ENCODE assay signal across 8 cellular contexts in the genomic region with DNA sequence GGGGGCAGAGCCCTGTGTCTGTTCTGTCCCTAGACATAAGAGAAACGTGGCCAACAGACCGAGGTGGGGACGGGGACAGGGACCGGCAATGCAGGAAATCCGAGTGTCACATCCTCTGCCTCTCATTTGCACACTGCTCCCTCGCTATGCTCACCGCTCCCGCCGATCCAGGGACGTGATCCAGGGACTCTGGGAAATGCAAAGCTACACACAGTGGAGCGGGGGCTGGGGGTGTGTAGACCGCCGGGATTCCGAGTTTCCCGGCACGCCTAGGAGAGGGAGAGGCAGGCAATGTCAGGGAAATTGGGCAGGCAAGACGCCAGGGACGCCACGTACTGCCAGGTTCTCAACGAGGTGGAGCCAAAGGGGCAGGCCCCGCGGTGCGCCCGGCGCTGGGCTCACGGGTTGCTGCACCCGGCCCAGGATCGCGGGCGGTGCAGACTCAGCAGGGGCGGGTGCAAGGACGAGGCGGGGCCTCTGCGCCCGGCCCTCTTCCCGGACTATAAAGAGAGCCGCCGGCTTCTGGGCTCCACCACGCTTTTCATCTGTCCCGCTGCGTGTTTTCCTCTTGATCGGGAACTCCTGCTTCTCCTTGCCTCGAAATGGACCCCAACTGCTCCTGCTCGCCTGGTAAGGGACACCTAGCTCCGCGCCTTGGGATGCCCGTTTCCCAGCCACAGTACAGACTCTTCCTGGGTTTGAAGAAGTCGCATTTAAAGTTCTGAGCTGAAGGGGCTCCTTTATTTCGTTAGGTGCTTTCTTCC. TPM values are rescaled to one million over a fixed set of nuclear protein-coding genes. Genes with fewer than 3 reads are reported as not detected.
A peak's percentile ranks its signal among the peaks of the same experiment; 100 is the strongest.
DNase-seq lines count a peak whose midpoint lies in the region; ATAC-seq and TF ChIP-seq lines count a peak whose summit lies in the region.

Gene MT1X, plus strand, starts transcription at position 532 of the 764 bp plus-strand sequence. Its CDS starts 71 bp downstream, at position 603.

- peak within 1 kb of the TSS; percentile 91 for H3K9ac ChIP-seq in mesendoderm (ENCODE audit: low read length)

- peaks cover 17% of the 10 kb centered on the region for H3K4me1 ChIP-seq in CD8-positive, alpha-beta memory T cell (ENCODE audit: insufficient read depth, low read length)
- H3K4me1 ChIP-seq in effector memory CD4-positive, alpha-beta T cell (ENCODE audit: control insufficient read depth, insufficient read depth, low read length, poor library complexity, severe bottlenecking), result peaks cover 8% of the 10 kb centered on the region
- H3K4me1 ChIP-seq in mesendoderm (ENCODE audit: control insufficient read depth, low read depth, low read length), result peaks cover 5% of the 10 kb centered on the region

- no peak within 1 kb of the TSS for H4K5ac ChIP-seq in mesendoderm (ENCODE audit: low read length)

- TF ChIP-seq CTCF in HL-60 (IDR thresholded peaks at IDR 0.05; ENCODE audit: insufficient read depth, low read length), result no peak

- ATAC-seq in GM19463 (IDR thresholded peaks at IDR 0.05; ENCODE audit: unreplicated experiment), result peak; percentile 99

- no peak within 1 kb of the TSS for H2BK15ac ChIP-seq in mesendoderm (replicated peaks; ENCODE audit: low read depth)

- no peaks in the 10 kb centered on the region for H3K79me2 ChIP-seq in mesendoderm (ENCODE audit: control insufficient read depth, insufficient read depth, low read length)

- H3K27me3 Mint-ChIP-seq in CD8-positive, alpha-beta memory T cell, result no peaks in the 10 kb centered on the region

- H2BK120ac ChIP-seq in mesendoderm (ENCODE audit: low read depth, low read length), result no peak within 1 kb of the TSS

- no peaks in the 10 kb centered on the region for H3K9me3 ChIP-seq in CD8-positive, alpha-beta memory T cell (ENCODE audit: low read length)
- H3K9me3 ChIP-seq in effector memory CD4-positive, alpha-beta T cell (ENCODE audit: control insufficient read depth, low read length), result no peaks in the 10 kb centered on the region

- H2AK5ac ChIP-seq in mesendoderm (ENCODE audit: low read length), result peak within 1 kb of the TSS; percentile 48

- H3K4me1 Mint-ChIP-seq in CD8-positive, alpha-beta memory T cell, result peaks cover 26 to 29% (median 27%) of the 10 kb centered on the region in 3 donors

- no peak within 1 kb of the TSS for H4K8ac ChIP-seq in mesendoderm (ENCODE audit: low read depth, low read length)

- peak within 1 kb of the TSS; percentile 99 for H3K23ac ChIP-seq in mesendoderm (ENCODE audit: low read length)

- H3K4me3 ChIP-seq in CD8-positive, alpha-beta memory T cell (ENCODE audit: low read length), result peak within 1 kb of the TSS; percentile 86
- peak within 1 kb of the TSS; percentile 55 for H3K4me3 ChIP-seq in HL-60 (replicated peaks; ENCODE audit: insufficient read depth, low read length)
- H3K4me3 ChIP-seq in effector memory CD4-positive, alpha-beta T cell (ENCODE audit: insufficient read depth, low read depth, low read length, poor library complexity, severe bottlenecking), result peak within 1 kb of the TSS; percentile 86
- H3K4me3 ChIP-seq in mesendoderm (ENCODE audit: low read length), result peak within 1 kb of the TSS; percentile 59

- H3K18ac ChIP-seq in mesendoderm (ENCODE audit: low read length), result no peak within 1 kb of the TSS

- H3K4ac ChIP-seq in mesendoderm (ENCODE audit: low read depth, low read length), result no peak within 1 kb of the TSS

- peak within 1 kb of the TSS; percentile 89 for H3K4me2 ChIP-seq in mesendoderm (ENCODE audit: low read length)

- CTCF ChIA-PET in CD8-positive, alpha-beta memory T cell (lab: Charles Lee), result interaction anchor here (1.3 to 1.9 kb wide), 5 partner anchors 9 to 38 kb away, joined by 3 to 7 read pairs (median 4); no protein-coding TSS in a partner anchor
- CTCF ChIA-PET in activated CD8-positive, alpha-beta memory T cell treated with anti-CD3 and anti-CD28 coated beads for 36 hours (lab: Charles Lee), result interaction anchor here (0.8 to 2.2 kb wide), 4 partner anchors 13 to 74 kb away, joined by 3 to 6 read pairs (median 4); partner anchors contain the start of genes MT1H and MT2A

- peaks cover 3 to 6% (median 6%) of the 10 kb centered on the region in 3 donors for H3K36me3 Mint-ChIP-seq in CD8-positive, alpha-beta memory T cell

- WGBS in mesendoderm (ENCODE audit: extremely low coverage, insufficient coverage, low lambda C conversion rate), result no CpG with 5 or more reads among the region's 49 CpGs

- peak; percentile 72 to 93 (median 86) for DNase-seq in CD8-positive, alpha-beta memory T cell
- DNase-seq in HL-60 (ENCODE audit: low read depth in 1 of 2, low spot score in 1 of 2) (peak; percentile 81 to 88), NOMO-1 (lab: John Stamatoyannopoulos, UW; ENCODE audit: unreplicated experiment in 2 of 2) (peak; percentile 92 to 96), mesendoderm (peak; percentile 91)
- DNase-seq in effector memory CD4-positive, alpha-beta T cell, result peak; percentile 69 to 83 (median 70)
- peak; percentile 65 for DNase-seq in stimulated activated CD8-positive, alpha-beta memory T cell treated with anti-CD3 and anti-CD28 coated beads, Interleukin-15, amount 100 ng/mL, for 1 hour (ENCODE audit: low read depth)

- no peaks in the 10 kb centered on the region for H3K27me3 ChIP-seq in CD8-positive, alpha-beta memory T cell (ENCODE audit: insufficient read depth, low read length, poor library complexity, severe bottlenecking)
- no peaks in the 10 kb centered on the region for H3K27me3 ChIP-seq in HL-60 (ENCODE audit: insufficient read depth, poor library complexity, severe bottlenecking)
- H3K27me3 ChIP-seq in effector memory CD4-positive, alpha-beta T cell (replicated peaks; ENCODE audit: control insufficient read depth, insufficient read depth, low read length, poor library complexity, severe bottlenecking), result no peaks in the 10 kb centered on the region
- H3K27me3 ChIP-seq in mesendoderm (ENCODE audit: insufficient read depth, low read length, poor library complexity), result no peaks in the 10 kb centered on the region

- peak within 1 kb of the TSS; percentile 94 to 98 (median 97) for H3K4me3 Mint-ChIP-seq in CD8-positive, alpha-beta memory T cell

- H2BK5ac ChIP-seq in mesendoderm (ENCODE audit: low read length), result peak within 1 kb of the TSS; percentile 43

- POLR2A ChIA-PET in CD8-positive, alpha-beta memory T cell (lab: Charles Lee), result interaction anchor here (0.7 to 1.9 kb wide), 10 partner anchors 20 to 250 kb away, joined by 3 to 7 read pairs (median 4); partner anchors contain the start of genes HERPUD1, MT1E, MT1F and MT2A
- POLR2A ChIA-PET in activated CD8-positive, alpha-beta memory T cell treated with anti-CD3 and anti-CD28 coated beads for 36 hours (lab: Charles Lee), result interaction anchor here (0.6 to 1.2 kb wide), 5 partner anchors 20 to 104 kb away, joined by 3 to 7 read pairs (median 5); no protein-coding TSS in a partner anchor

- H3K79me1 ChIP-seq in mesendoderm (ENCODE audit: low read length), result no peaks in the 10 kb centered on the region

- peak within 1 kb of the TSS; percentile 70 for H3K27ac ChIP-seq in CD8-positive, alpha-beta memory T cell (ENCODE audit: low read depth, low read length)
- peak within 1 kb of the TSS; percentile 52 for H3K27ac ChIP-seq in HL-60 (replicated peaks)
- H3K27ac ChIP-seq in effector memory CD4-positive, alpha-beta T cell (ENCODE audit: insufficient read depth, low read length, poor library complexity, severe bottlenecking), result peak within 1 kb of the TSS; percentile 80
- no peak within 1 kb of the TSS for H3K27ac ChIP-seq in mesendoderm (ENCODE audit: low read depth, low read length)

- H3K56ac ChIP-seq in mesendoderm (ENCODE audit: low read length), result peak within 1 kb of the TSS; percentile 90

- H3K36me3 ChIP-seq in CD8-positive, alpha-beta memory T cell (ENCODE audit: insufficient read depth, low read length), result no peaks in the 10 kb centered on the region
- H3K36me3 ChIP-seq in effector memory CD4-positive, alpha-beta T cell (ENCODE audit: control insufficient read depth, insufficient read depth, low read length), result no peaks in the 10 kb centered on the region
- no peaks in the 10 kb centered on the region for H3K36me3 ChIP-seq in mesendoderm (ENCODE audit: control insufficient read depth, insufficient read depth, low read length)

- H3K9me3 Mint-ChIP-seq in CD8-positive, alpha-beta memory T cell, result peaks cover 0 to 3% (median 0%) of the 10 kb centered on the region in 5 donors

- H3K27ac Mint-ChIP-seq in CD8-positive, alpha-beta memory T cell, result peak within 1 kb of the TSS; percentile 90 to 98 (median 97)

RNA-seq across cellular contexts. Expression of gene MT1X, which starts in this region (rescaled TPM):
- total RNA-seq in CD8-positive, alpha-beta memory T cell, result 10 to 100 TPM; 85.4 to 93.8 TPM
- 181 TPM for polyA plus RNA-seq in CD8-positive, alpha-beta memory T cell
- total RNA-seq in activated CD8-positive, alpha-beta memory T cell treated with anti-CD3 and anti-CD28 coated beads for 36 hours, result 10 to 100 TPM; 53.7 to 59.9 TPM
- polyA plus RNA-seq in mesendoderm (2013, experiment 1 of 2), result 556 TPM
- polyA plus RNA-seq in mesendoderm (2013, experiment 2 of 2), result 546 TPM
